17 cellular contexts compared by ENCODE assay signal in the genomic region with DNA sequence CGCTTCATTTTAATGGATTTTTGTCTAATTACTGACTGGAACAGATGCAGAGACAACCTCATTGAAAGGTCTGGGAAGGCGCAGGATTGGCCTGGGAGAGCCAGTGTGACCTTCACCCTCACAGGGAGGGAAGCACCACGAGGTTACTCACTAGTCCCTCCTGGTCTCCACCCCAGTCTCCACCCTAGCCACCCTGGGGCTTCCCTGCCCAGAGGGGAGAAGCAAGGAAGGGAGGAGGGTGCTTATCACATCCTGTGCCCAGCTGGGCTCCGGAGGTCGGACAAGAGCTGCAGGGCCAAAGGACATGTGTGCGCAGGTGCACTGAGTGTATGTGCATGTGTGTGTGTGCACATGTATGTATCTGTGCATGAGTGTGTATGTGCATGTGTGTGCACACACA.
DNase-seq lines count a peak whose midpoint lies in the region; ATAC-seq, FAIRE-seq and TF ChIP-seq lines count a peak whose summit lies in the region.
"Had no signal": no experiment of that assay in that cellular context is flagged by ENCODE, and none has a peak within 500 bp of the region (broad histone marks: within the 10 kb centered on the region; RNA-seq: fewer than 3 reads in every experiment).

No MANE protein-coding gene starts in this region.

- peaks cover 8% of the 10 kb centered on the region for H3K9me3 Mint-ChIP-seq in WTC11

- WGBS in right cardiac atrium, result 69% methylated on average over 6 of the region's 6 CpGs
- 32% methylated on average over 3 of the region's 6 CpGs for WGBS in HepG2 (ENCODE audit: low lambda C conversion rate)

- intact Hi-C loops in cardiac septum (cut with DNase I) (no loop called here), right cardiac atrium (cut with DNase I) (no loop called here), HepG2 (cut with micrococcal nuclease; ENCODE audit: unreplicated experiment) (no loop called here), upper lobe of right lung (cut with DNase I) (no loop called here)

- H2AFZ ChIP-seq in HepG2 (ENCODE audit: low read length), result no peak overlapping the region

- no peaks in the 10 kb centered on the region for H3K27me3 Mint-ChIP-seq in WTC11 (ENCODE audit: low read depth)

- in situ Hi-C loops in HepG2 (cut with HindIII; ENCODE audit: extremely low pct_ligation_motif_present, low pct_unique_long_range_greater_than_20kb), result no loop called here

- H3K4me3 Mint-ChIP-seq in WTC11, result no peak overlapping the region
- H3K4me3 Mint-ChIP-seq: endodermal cell had no signal

- CTCF ChIA-PET in WTC11 (lab: Charles Lee), result interaction anchor here (0.7 to 4.2 kb wide), 4 partner anchors 11 to 343 kb away, joined by 3 to 23 read pairs (median 10); no protein-coding TSS in a partner anchor
- CTCF ChIA-PET in HepG2 (lab: Yijun Ruan, JAX; ENCODE audit: low intra/inter-chr PET ratio, low total read pairs), result no interaction called here

- H3K27ac Mint-ChIP-seq in WTC11, result peak overlapping the region; percentile 40
- H3K27ac Mint-ChIP-seq: endodermal cell had no signal

- H3K79me2 ChIP-seq in HepG2 (ENCODE audit: insufficient read depth, low read length), result no peaks in the 10 kb centered on the region

- H4K20me1 ChIP-seq in HepG2 (ENCODE audit: insufficient read depth, low read length), result no peaks in the 10 kb centered on the region

- no peak overlapping the region for H3K27ac ChIP-seq in right cardiac atrium (ENCODE audit: low read length)
- no peak overlapping the region for H3K27ac ChIP-seq in HepG2 (ENCODE audit: extremely low read length, insufficient read depth, low read length)
- no peak overlapping the region for H3K27ac ChIP-seq in upper lobe of right lung
- H3K27ac ChIP-seq: adrenal gland, cardiac muscle cell had no signal

- no peaks in the 10 kb centered on the region for H3K36me3 Mint-ChIP-seq in WTC11

- no peak for TF ChIP-seq RAD21 in HepG2 (CRISPR knock-in tag; IDR thresholded peaks at IDR 0.05)

- H3K27me3 ChIP-seq in right cardiac atrium (ENCODE audit: control insufficient read depth, insufficient read depth) (no peaks in the 10 kb centered on the region), HepG2 (ENCODE audit: control insufficient read depth in 1 of 2, insufficient read depth in 2 of 2, low read length in 2 of 2) (peaks cover 0 to 16% of the 10 kb centered on the region in 2 experiments; a peak in 1 of 5 replicates), upper lobe of right lung (no peaks in the 10 kb centered on the region)
- H3K27me3 ChIP-seq: adrenal gland, cardiac muscle cell, heart left ventricle had no signal

- peaks cover 23% of the 10 kb centered on the region for H3K4me1 Mint-ChIP-seq in WTC11

- BruUV-seq in HepG2 (replicated peaks; lab: Mats Ljungman, UMichigan), result no TSS peak

- POLR2A ChIA-PET in WTC11 (lab: Charles Lee) (no interaction called here), HepG2 (lab: Yijun Ruan, JAX) (no interaction called here)

- no peak for TF ChIP-seq CTCF in WTC11 (IDR thresholded peaks at IDR 0.05)
- no peak for TF ChIP-seq CTCF in HepG2 (CRISPR knock-in tag; IDR thresholded peaks at IDR 0.05)
- TF ChIP-seq CTCF in upper lobe of right lung (IDR thresholded peaks at IDR 0.05), result no peak

- no peak for ATAC-seq in right cardiac atrium
- ATAC-seq in WTC11, result no peak
- ATAC-seq in HepG2, result no peak
- ATAC-seq in upper lobe of right lung, result no peak
- ATAC-seq: heart left ventricle, SK-N-SH treated with all-trans-retinoic acid at 6 μM for 48 hours had no signal

- DNase-seq in cardiac septum (ENCODE audit: low spot score) (peak; percentile 49), right cardiac atrium (no peak), WTC11 (ENCODE audit: low spot score) (no peak), HepG2 (ENCODE audit: low spot score) (no peak), upper lobe of right lung (peak; percentile 41), ecto neural progenitor cell (ENCODE audit: low spot score) (no peak), AML-193 (lab: John Stamatoyannopoulos, UW) (no peak), NCI-H446 (lab: John Stamatoyannopoulos, UW) (no peak)
- DNase-seq: activated T-cell treated with anti-CD3 and anti-CD28 coated beads, Interleukin-2, amount 50 U/mL, for 1 hour; adrenal gland; MM.1S; NCI-H510A had no signal

- no peak for TF ChIP-seq POLR2A in HepG2 (IDR thresholded peaks at IDR 0.05; ENCODE audit: insufficient read depth in 1 of 2, low read depth in 2 of 2, low read length in 2 of 2)

- H3K4me1 ChIP-seq in right cardiac atrium (ENCODE audit: control insufficient read depth, insufficient read depth, low read length) (peaks cover 15% of the 10 kb centered on the region), HepG2 (ENCODE audit: insufficient read depth, low read length) (peaks cover 24% of the 10 kb centered on the region), upper lobe of right lung (peaks cover 25% of the 10 kb centered on the region)
- H3K4me1 ChIP-seq: adrenal gland had no signal

- no peaks in the 10 kb centered on the region for H3K36me3 ChIP-seq in HepG2 (replicated peaks in 1 of 2; ENCODE audit: control insufficient read depth in 1 of 2, insufficient read depth in 2 of 2, low read length in 2 of 2)
- H3K36me3 ChIP-seq in upper lobe of right lung, result no peaks in the 10 kb centered on the region
- H3K36me3 ChIP-seq: adrenal gland, cardiac muscle cell, heart left ventricle had no signal

- TF ChIP-seq EP300 in HepG2 (IDR thresholded peaks at IDR 0.05; ENCODE audit: low read depth in 2 of 2, low read length in 2 of 2) (no peak), HepG2 (CRISPR knock-in tag; IDR thresholded peaks at IDR 0.05; ENCODE audit: borderline replicate concordance) (no peak)

- no peak for FAIRE-seq in HepG2 (lab: Jason Lieb, UNC)
- FAIRE-seq: TTC549 had no signal

- H3K4me3 ChIP-seq in right cardiac atrium (ENCODE audit: low read length) (no peak overlapping the region), HepG2 (replicated peaks in 1 of 3; ENCODE audit: insufficient read depth in 1 of 3, low read depth in 2 of 3, low read length in 3 of 3) (no peak overlapping the region), upper lobe of right lung (no peak overlapping the region)
- H3K4me3 ChIP-seq: adrenal gland, cardiac muscle cell, heart left ventricle had no signal

- H3K9ac ChIP-seq in HepG2 (ENCODE audit: insufficient read depth, low read depth, low read length), result no peak overlapping the region

- H3K9me3 ChIP-seq in right cardiac atrium (ENCODE audit: control insufficient read depth, low read length) (no peaks in the 10 kb centered on the region), HepG2 (ENCODE audit: low read length) (no peaks in the 10 kb centered on the region), upper lobe of right lung (no peaks in the 10 kb centered on the region)
- H3K9me3 ChIP-seq: adrenal gland had no signal

- H3K4me2 ChIP-seq in HepG2 (ENCODE audit: low read depth, low read length), result no peak overlapping the region

TF ChIP-seq in WTC11, 78 proteins besides CTCF, POLR2A, EP300 and RAD21 (continues in another document):
- no peak for TF ChIP-seq ZNF317 (CRISPR knock-in tag; IDR thresholded peaks at IDR 0.05; ENCODE audit: borderline replicate concordance, low read depth)
- TF ChIP-seq, protein P1, sequence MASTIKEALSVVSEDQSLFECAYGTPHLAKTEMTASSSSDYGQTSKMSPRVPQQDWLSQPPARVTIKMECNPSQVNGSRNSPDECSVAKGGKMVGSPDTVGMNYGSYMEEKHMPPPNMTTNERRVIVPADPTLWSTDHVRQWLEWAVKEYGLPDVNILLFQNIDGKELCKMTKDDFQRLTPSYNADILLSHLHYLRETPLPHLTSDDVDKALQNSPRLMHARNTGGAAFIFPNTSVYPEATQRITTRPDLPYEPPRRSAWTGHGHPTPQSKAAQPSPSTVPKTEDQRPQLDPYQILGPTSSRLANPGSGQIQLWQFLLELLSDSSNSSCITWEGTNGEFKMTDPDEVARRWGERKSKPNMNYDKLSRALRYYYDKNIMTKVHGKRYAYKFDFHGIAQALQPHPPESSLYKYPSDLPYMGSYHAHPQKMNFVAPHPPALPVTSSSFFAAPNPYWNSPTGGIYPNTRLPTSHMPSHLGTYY (CRISPR knock-in tag; IDR thresholded peaks at IDR 0.05), result no peak
- TF ChIP-seq, protein P2, sequence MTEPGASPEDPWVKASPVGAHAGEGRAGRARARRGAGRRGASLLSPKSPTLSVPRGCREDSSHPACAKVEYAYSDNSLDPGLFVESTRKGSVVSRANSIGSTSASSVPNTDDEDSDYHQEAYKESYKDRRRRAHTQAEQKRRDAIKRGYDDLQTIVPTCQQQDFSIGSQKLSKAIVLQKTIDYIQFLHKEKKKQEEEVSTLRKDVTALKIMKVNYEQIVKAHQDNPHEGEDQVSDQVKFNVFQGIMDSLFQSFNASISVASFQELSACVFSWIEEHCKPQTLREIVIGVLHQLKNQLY (CRISPR knock-in tag; IDR thresholded peaks at IDR 0.05), result no peak

TF ChIP-seq in HepG2, 621 proteins besides CTCF, POLR2A, EP300 and RAD21:
- TF ChIP-seq, protein P3, sequence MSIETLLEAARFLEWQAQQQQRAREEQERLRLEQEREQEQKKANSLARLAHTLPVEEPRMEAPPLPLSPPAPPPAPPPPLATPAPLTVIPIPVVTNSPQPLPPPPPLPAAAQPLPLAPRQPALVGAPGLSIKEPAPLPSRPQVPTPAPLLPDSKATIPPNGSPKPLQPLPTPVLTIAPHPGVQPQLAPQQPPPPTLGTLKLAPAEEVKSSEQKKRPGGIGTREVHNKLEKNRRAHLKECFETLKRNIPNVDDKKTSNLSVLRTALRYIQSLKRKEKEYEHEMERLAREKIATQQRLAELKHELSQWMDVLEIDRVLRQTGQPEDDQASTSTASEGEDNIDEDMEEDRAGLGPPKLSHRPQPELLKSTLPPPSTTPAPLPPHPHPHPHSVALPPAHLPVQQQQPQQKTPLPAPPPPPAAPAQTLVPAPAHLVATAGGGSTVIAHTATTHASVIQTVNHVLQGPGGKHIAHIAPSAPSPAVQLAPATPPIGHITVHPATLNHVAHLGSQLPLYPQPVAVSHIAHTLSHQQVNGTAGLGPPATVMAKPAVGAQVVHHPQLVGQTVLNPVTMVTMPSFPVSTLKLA (IDR thresholded peaks at IDR 0.05), result peak; percentile 73
- TF ChIP-seq NFE2 (CRISPR knock-in tag; IDR thresholded peaks at IDR 0.05), result no peak

Comparison
In these comparisons a context has a peak if more than half of its experiments do, and no peak if none do; other contexts are left out.
1. DNase-seq: peak in cardiac septum (single experiment) and upper lobe of right lung (single experiment); none in right cardiac atrium (0 of 3), WTC11 (single experiment), HepG2 (single experiment), ecto neural progenitor cell (single experiment), AML-193 (0 of 2) and NCI-H446 (0 of 2).